Comparison of ENCODE assay signal across 8 cellular contexts in the genomic region with DNA sequence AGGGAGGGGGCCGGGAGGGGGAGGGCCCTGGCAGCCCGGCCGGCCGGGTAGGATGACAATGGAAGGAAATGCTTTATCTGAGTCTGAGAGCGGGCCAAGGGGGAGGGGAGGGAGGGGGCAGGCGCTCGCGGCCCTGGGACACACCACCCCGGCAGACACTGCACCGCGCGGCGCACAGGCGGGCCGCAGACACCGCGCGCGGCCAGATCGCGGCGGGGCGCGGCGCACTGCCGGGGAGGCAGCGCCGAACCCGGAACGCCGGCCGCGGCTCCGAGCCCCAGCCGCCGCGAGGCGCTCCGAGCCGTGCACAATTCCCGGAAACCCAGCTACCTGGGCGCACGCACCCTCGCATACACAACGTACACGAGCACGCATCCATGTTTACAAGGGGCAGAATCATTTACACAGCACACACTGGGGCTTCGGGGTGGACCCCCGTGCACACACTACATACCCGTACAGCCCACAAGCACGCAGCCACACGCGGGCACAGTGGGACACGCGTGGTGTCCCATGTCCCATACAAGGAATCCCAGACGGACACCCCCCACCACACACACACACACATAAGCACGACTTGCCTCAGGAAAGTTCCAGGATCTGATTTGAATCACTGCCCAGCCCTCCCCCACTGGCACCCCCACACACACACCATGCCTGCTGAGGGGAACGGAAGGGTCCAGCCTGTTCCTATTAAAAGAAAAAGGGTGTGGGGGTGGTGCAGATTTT. TPM values are rescaled to one million over a fixed set of nuclear protein-coding genes. Genes with fewer than 3 reads are reported as not detected.
A peak's percentile ranks its signal among the peaks of the same experiment; 100 is the strongest.
DNase-seq lines count a peak whose midpoint lies in the region; ATAC-seq and TF ChIP-seq lines count a peak whose summit lies in the region.

A gene (minus strand): TSS at position 2 of the 729 bp plus-strand sequence. CDS start 118 bp downstream, outside the sequence.

- peaks cover 52% of the 10 kb centered on the region for H3K79me2 ChIP-seq in PC-3 (ENCODE audit: low read length)

- CTCF ChIA-PET in PC-3 (lab: Charles Lee): interaction anchor here (0.8 to 2.8 kb wide), 5 partner anchors 16 to 114 kb away, joined by 3 to 14 read pairs (median 3); a partner anchor contains a TSS

- H3K4me3 Mint-ChIP-seq in activated T-helper 17 cell treated with anti-CD3 and anti-CD28 coated beads, Interleukin-2, amount 50 U/mL, for 72 hours: peak within 1 kb of the TSS; percentile 97
- H3K4me3 Mint-ChIP-seq in naive B cell: peak within 1 kb of the TSS; percentile 86 to 97 (median 93)

- H3K4me2 ChIP-seq in PC-3 (ENCODE audit: low read length): peak within 1 kb of the TSS; percentile 100

- WGBS in stomach, 5 donors: 0 to 1% (median 0%) methylated on average over 42 to 58 of the region's 58 CpGs

- peak within 1 kb of the TSS; percentile 97 for H3K27ac Mint-ChIP-seq in activated T-helper 17 cell treated with anti-CD3 and anti-CD28 coated beads, Interleukin-2, amount 50 U/mL, for 72 hours
- H3K27ac Mint-ChIP-seq in naive B cell: peak within 1 kb of the TSS; percentile 85 to 99 (median 92)

- TF ChIP-seq CTCF in PC-3 (conservative IDR thresholded peaks at IDR 0.05; ENCODE audit: low read depth, low read length): no peak
- TF ChIP-seq CTCF in stomach (IDR thresholded peaks at IDR 0.05): no peak

- H3K36me3 Mint-ChIP-seq in activated T-helper 17 cell treated with anti-CD3 and anti-CD28 coated beads, Interleukin-2, amount 50 U/mL, for 72 hours (ENCODE audit: low read depth): peaks cover 57% of the 10 kb centered on the region
- no peaks in the 10 kb centered on the region for H3K36me3 Mint-ChIP-seq in naive B cell

- H3K4me1 ChIP-seq in PC-3 (ENCODE audit: insufficient read depth, low read length): peaks cover 72% of the 10 kb centered on the region
- H3K4me1 ChIP-seq in stomach: peaks cover 80 to 90% (median 87%) of the 10 kb centered on the region in 4 donors

- H4K20me1 ChIP-seq in PC-3 (ENCODE audit: low read length): peaks cover 21% of the 10 kb centered on the region; the same call in 1 of the 2 replicates

- POLR2A ChIA-PET in PC-3 (lab: Charles Lee; ENCODE audit: unreplicated experiment): interaction anchor here (0.6 to 0.9 kb wide), 3 partner anchors 16 to 1195 kb away, joined by 4 to 16 read pairs (median 15); no protein-coding TSS in a partner anchor

- H3K4me1 Mint-ChIP-seq in activated T-helper 17 cell treated with anti-CD3 and anti-CD28 coated beads, Interleukin-2, amount 50 U/mL, for 72 hours: peaks cover 44% of the 10 kb centered on the region
- H3K4me1 Mint-ChIP-seq in naive B cell: peaks cover 60 to 66% (median 65%) of the 10 kb centered on the region in 3 donors

- no peaks in the 10 kb centered on the region for H3K9me2 ChIP-seq in PC-3 (replicated peaks; ENCODE audit: low read length)

- no peaks in the 10 kb centered on the region for H3K9me3 Mint-ChIP-seq in activated T-helper 17 cell treated with anti-CD3 and anti-CD28 coated beads, Interleukin-2, amount 50 U/mL, for 72 hours
- no peaks in the 10 kb centered on the region for H3K9me3 Mint-ChIP-seq in naive B cell

- intact Hi-C loops in PC-3 (cut with micrococcal nuclease): loop anchor here (1.0 to 10.0 kb wide), 2 partner anchors 17 to 125 kb away; no protein-coding TSS in a partner anchor
- intact Hi-C loops in stomach (cut with DNase I; ENCODE audit: low total_unique reads): no loop called here

- ATAC-seq in HG03095 (IDR thresholded peaks at IDR 0.05; ENCODE audit: unreplicated experiment) (peak; percentile 37), PC-3 (peak; percentile 66), naive B cell (ENCODE audit: low read depth in 2 of 2) (peak; percentile 79)
- ATAC-seq in activated T-helper 17 cell treated with anti-CD3 and anti-CD28 coated beads, Interleukin-2, amount 50 U/mL, for 72 hours (replicated peaks): peak; percentile 38

- peak within 1 kb of the TSS; percentile 84 for H3K9ac ChIP-seq in PC-3 (ENCODE audit: low read length)

- H3K27ac ChIP-seq in PC-3 (ENCODE audit: low read length) (peak within 1 kb of the TSS; percentile 92), stomach (peak within 1 kb of the TSS; percentile 95 to 99 (median 98))

- H2AFZ ChIP-seq in PC-3 (ENCODE audit: low read length): peak within 1 kb of the TSS; percentile 89

- H3K27me3 ChIP-seq in PC-3 (ENCODE audit: low read length) (no peaks in the 10 kb centered on the region), stomach (no peaks in the 10 kb centered on the region)

- H3K36me3 ChIP-seq in PC-3 (ENCODE audit: low read depth, low read length) (peaks cover 3% of the 10 kb centered on the region; the same call in 1 of the 2 replicates), stomach (no peaks in the 10 kb centered on the region)

- peak; percentile 33 for DNase-seq in NCI-H1694 treated with DMSO at 0.1 percent for 48 hours (lab: John Stamatoyannopoulos, UW)
- DNase-seq in NCI-H1694 (lab: John Stamatoyannopoulos, UW): no peak
- peak; percentile 81 for DNase-seq in PC-3
- peak; percentile 91 for DNase-seq in fibroblast of gingiva (ENCODE audit: low read depth)
- DNase-seq in naive B cell: peak; percentile 59
- DNase-seq in stomach: peak; percentile 84

- peaks cover 4% of the 10 kb centered on the region for H3F3A ChIP-seq in PC-3 (ENCODE audit: low read length, unreplicated experiment)

- BruUV-seq in PC-3 (replicated peaks; lab: Mats Ljungman, UMichigan): no TSS peak

- no peaks in the 10 kb centered on the region for H3K27me3 Mint-ChIP-seq in activated T-helper 17 cell treated with anti-CD3 and anti-CD28 coated beads, Interleukin-2, amount 50 U/mL, for 72 hours
- H3K27me3 Mint-ChIP-seq in naive B cell: peaks cover 0 to 2% (median 0%) of the 10 kb centered on the region in 3 donors

- H3K9me3 ChIP-seq in PC-3 (ENCODE audit: low read length) (no peaks in the 10 kb centered on the region), stomach (no peaks in the 10 kb centered on the region)

- no peak for TF ChIP-seq POLR2A in stomach (IDR thresholded peaks at IDR 0.05)

- H3K4me3 ChIP-seq in PC-3 (ENCODE audit: low read length) (peak within 1 kb of the TSS; percentile 86), stomach (peak within 1 kb of the TSS; percentile 58 to 84 (median 68))

- TF ChIP-seq EP300 in stomach (IDR thresholded peaks at IDR 0.05): no peak

RNA-seq across cellular contexts. Expression of the gene that starts here (rescaled TPM):
- total RNA-seq in PC-3 (2014; rRNA removed) (44.2 and 59.6 TPM in 2 replicates), stomach (100 to 1,000 TPM in 2 of 5 donors, 10 to 100 TPM in 3; 32.1 to 313 (median 66.5) TPM)
- total RNA-seq in activated T-helper 17 cell treated with anti-CD3 and anti-CD28 coated beads, Interleukin-2, amount 50 U/mL, for 72 hours: 100 to 1,000 TPM; 163 to 471 TPM
- polyA plus RNA-seq in naive B cell (ENCODE audit: low read depth in 6 of 6) (10 to 100 TPM in 1 of 6 donors, 1 to 10 TPM in 5; 4.5 to 17.1 (median 7.0) TPM), stomach (10 to 100 TPM; 22.8 to 30.7 (median 28.6) TPM)
